Comparison of ENCODE assay signal across 21 cellular contexts in genomic region chr14:103684471-103684870, GRCh38. TPM values are rescaled to one million over a fixed set of nuclear protein-coding genes. Genes with fewer than 3 reads are reported as not detected.
DNase-seq lines count a peak whose midpoint lies in the region; ATAC-seq, FAIRE-seq and TF ChIP-seq lines count a peak whose summit lies in the region.
"Had no signal": no experiment of that assay in that cellular context is flagged by ENCODE, and none has a peak within 500 bp of the region (broad histone marks: within the 10 kb centered on the region; RNA-seq: fewer than 3 reads in every experiment).

No MANE protein-coding gene starts in this region.

- peaks cover 23 to 100% of the 10 kb centered on the region in 2 donors for H3K36me3 ChIP-seq in psoas muscle (ENCODE audit: insufficient read depth in 1 of 2, low read depth in 1 of 2)

- no peaks in the 10 kb centered on the region for H3K9me3 ChIP-seq in psoas muscle
- H3K9me3 ChIP-seq: BLaER1 treated with 17β-estradiol and CSF1 and Interleukin-3, amounts not matched to agents 10 nM and 100 nM had no signal

- peaks cover 25% of the 10 kb centered on the region for H3K36me3 Mint-ChIP-seq in chondrocyte (ENCODE audit: low read depth)

- ATAC-seq in left ventricle myocardium superior (peak; percentile 46), psoas muscle (peak; percentile 59 to 73 (median 70))
- ATAC-seq: GM23338, HCT116, Panc1, SK-N-SH treated with all-trans-retinoic acid at 6 μM for 48 hours had no signal

- no peak for FAIRE-seq in GM12891 (lab: Jason Lieb, UNC)
- FAIRE-seq: D721Med had no signal

- 15 to 30% (median 29%) methylated on average over 6 of the region's 6 CpGs for WGBS in psoas muscle, 3 donors

- TF ChIP-seq CTCF in chondrocyte (IDR thresholded peaks at IDR 0.05) (no peak), psoas muscle (IDR thresholded peaks at IDR 0.05) (no peak)

- H3K4me3 Mint-ChIP-seq in chondrocyte (ENCODE audit: unreplicated experiment) = no peak overlapping the region
- H3K4me3 Mint-ChIP-seq: GM23338 had no signal

- peak overlapping the region; percentile 75 for H3K27ac ChIP-seq in psoas muscle
- H3K27ac ChIP-seq: BLaER1 treated with 17β-estradiol and CSF1 and Interleukin-3, amounts not matched to agents 10 nM and 100 nM had no signal

- peaks cover 23% of the 10 kb centered on the region for H3K4me1 ChIP-seq in psoas muscle

- no peak for TF ChIP-seq POLR2A in GM12891 (IDR thresholded peaks at IDR 0.05; ENCODE audit: low read depth, low read length)

- H3K4me3 ChIP-seq in psoas muscle = no peak overlapping the region
- H3K4me3 ChIP-seq: BLaER1 treated with 17β-estradiol and CSF1 and Interleukin-3, amounts not matched to agents 10 nM and 100 nM; GM23338 had no signal

- intact Hi-C loops in left ventricle myocardium superior (cut with micrococcal nuclease) = no loop called here
- intact Hi-C loops in psoas muscle (cut with DNase I) = no loop called here

- no peaks in the 10 kb centered on the region for H3K27me3 Mint-ChIP-seq in chondrocyte (ENCODE audit: low read depth)

- peak; percentile 41 for DNase-seq in LHCN-M2 (ENCODE audit: low read depth)
- peak; percentile 86 for DNase-seq in chondrocyte (ENCODE audit: low spot score)
- DNase-seq in left ventricle myocardium superior = peak; percentile 53
- DNase-seq in psoas muscle = peak in 1 of 2 donors; percentile 74
- no peak for DNase-seq in CD1c-positive myeloid dendritic cell (ENCODE audit: extremely low spot score)
- DNase-seq in central memory CD4-positive, alpha-beta T cell = no peak
- DNase-seq in AG08396 (ENCODE audit: low spot score) = no peak
- DNase-seq in GM12891 (ENCODE audit: insufficient read length, low spot score) = no peak
- DNase-seq: DMS79, KG1, NCI-H1436, NCI-H2029 treated with DMSO at 0.1 percent for 48 hours, NCI-H2171, NCI-H526, SHP77 had no signal

- no peaks in the 10 kb centered on the region for H3K9me3 Mint-ChIP-seq in chondrocyte (ENCODE audit: low read depth)
- H3K9me3 Mint-ChIP-seq: GM23338 had no signal

- peak overlapping the region; percentile 65 for H3K27ac Mint-ChIP-seq in chondrocyte (ENCODE audit: unreplicated experiment)
- H3K27ac Mint-ChIP-seq: GM23338 had no signal

- H3K4me1 Mint-ChIP-seq in chondrocyte (ENCODE audit: low read depth) = peaks cover 48% of the 10 kb centered on the region

- H3K27me3 ChIP-seq in psoas muscle (ENCODE audit: insufficient read depth in 3 of 3, low read length in 2 of 3) = no peaks in the 10 kb centered on the region
- H3K27me3 ChIP-seq: BLaER1 treated with 17β-estradiol and CSF1 and Interleukin-3, amounts not matched to agents 10 nM and 100 nM had no signal

TF ChIP-seq in GM12891, 5 proteins besides CTCF, POLR2A, EP300 and RAD21:
- TF ChIP-seq TAF1 (IDR thresholded peaks at IDR 0.05; ENCODE audit: low read depth, low read length) (no peak), SPI1 (IDR thresholded peaks at IDR 0.05; ENCODE audit: low read depth, low read length) (no peak), POLR2AphosphoS5 (IDR thresholded peaks at IDR 0.05; ENCODE audit: low read depth, low read length) (no peak), POU2F2 (IDR thresholded peaks at IDR 0.05; ENCODE audit: low read depth, low read length) (no peak), PAX5 (IDR thresholded peaks at IDR 0.05; ENCODE audit: insufficient read depth, low read length, severe bottlenecking) (no peak)

RNA-seq across cellular contexts. Expression of gene XRCC3, which starts 30.8 kb away (rescaled TPM):
- total RNA-seq in LHCN-M2 (2014; rRNA removed) = 46.7 and 51.7 TPM in 2 replicates
- polyA plus RNA-seq in LHCN-M2 (2012) = 14.3 TPM
- total RNA-seq in chondrocyte = 3.4 to 9.9 TPM (median 6.6 TPM) in 3 replicates
- total RNA-seq in left ventricle myocardium superior = 2.7 TPM
- 1 to 10 TPM; 1.1 to 2.5 (median 1.4) TPM for total RNA-seq in psoas muscle
- 1 to 10 TPM in 2 of 3 donors, under 1 TPM in 1; 1.00 to 2.5 (median 1.8) TPM for polyA plus RNA-seq in psoas muscle
- 21.0 TPM for polyA plus RNA-seq in GM12891 (2012; ENCODE audit: low read depth, missing spikeins)

RNA-seq across cellular contexts. Expression of gene ZFYVE21, which starts 31.1 kb away (rescaled TPM):
- total RNA-seq in LHCN-M2 (2014; rRNA removed) (36.2 and 46.3 TPM in 2 replicates), chondrocyte (68.6 to 84.3 TPM (median 68.6 TPM) in 3 replicates), left ventricle myocardium superior (53.1 TPM), psoas muscle (10 to 100 TPM; 14.3 to 27.1 (median 20.8) TPM)
- 37.7 TPM for polyA plus RNA-seq in LHCN-M2 (2012)
- polyA plus RNA-seq in psoas muscle = 10 to 100 TPM; 14.0 to 21.7 (median 16.9) TPM
- 11.1 TPM for polyA plus RNA-seq in GM12891 (2012; ENCODE audit: low read depth, missing spikeins)

RNA-seq across cellular contexts. Expression of gene KLC1, which starts 55.5 kb away (rescaled TPM):
- total RNA-seq in LHCN-M2 (2014; rRNA removed) = 258 and 283 TPM in 2 replicates
- polyA plus RNA-seq in LHCN-M2 (2012) = 86.7 TPM
- total RNA-seq in chondrocyte = 188 to 226 TPM (median 190 TPM) in 3 replicates
- 146 TPM for total RNA-seq in left ventricle myocardium superior
- 100 to 1,000 TPM; 126 to 190 (median 148) TPM for total RNA-seq in psoas muscle
- polyA plus RNA-seq in psoas muscle = 100 to 1,000 TPM in 2 of 3 donors, 10 to 100 TPM in 1; 86.4 to 256 (median 201) TPM
- 49.3 TPM for polyA plus RNA-seq in GM12891 (2012; ENCODE audit: low read depth, missing spikeins)

Comparison
In these comparisons a context has a peak if more than half of its experiments do, and no peak if none do; other contexts are left out.
1. DNase-seq: peak in LHCN-M2 (single experiment), chondrocyte (single experiment) and left ventricle myocardium superior (single experiment); none in CD1c-positive myeloid dendritic cell (single experiment), central memory CD4-positive, alpha-beta T cell (single experiment), AG08396 (single experiment) and GM12891 (single experiment).